ENCODE assay signal across 8 cellular contexts in genomic region chr10:24873281-24873683, GRCh38.
DNase-seq lines count a peak whose midpoint lies in the region; ATAC-seq and TF ChIP-seq lines count a peak whose summit lies in the region.

No MANE protein-coding gene starts in this region.

- no peaks in the 10 kb centered on the region for H3K36me3 ChIP-seq in cardiac muscle cell

- no peak overlapping the region for H3K4me3 ChIP-seq in cardiac muscle cell
- H3K4me3 ChIP-seq in retinal pigment epithelial cell (ENCODE audit: low read length) = no peak overlapping the region

- no peaks in the 10 kb centered on the region for H3K9me3 ChIP-seq in cardiac muscle cell (ENCODE audit: low read depth)

- TF ChIP-seq CTCF in cardiac muscle cell (IDR thresholded peaks at IDR 0.05; ENCODE audit: low read depth, low read length) = no peak
- no peak for TF ChIP-seq CTCF in retinal pigment epithelial cell (conservative IDR thresholded peaks at IDR 0.05; ENCODE audit: low read depth, low read length)

- DNase-seq in H4 (ENCODE audit: low spot score) (peak; percentile 86), UCSD-AML1 (lab: John Stamatoyannopoulos, UW; ENCODE audit: unreplicated experiment) (peak; percentile 53), cardiac muscle cell (ENCODE audit: low read depth in 1 of 2, low spot score in 1 of 2) (peak in 1 of 2 donors; percentile 97), retinal pigment epithelial cell (ENCODE audit: low read depth) (peak; percentile 87), HUDEP-2 (lab: John Stamatoyannopoulos, UW; ENCODE audit: unreplicated experiment in 76 of 76) (no peak)
- DNase-seq in central memory CD4-positive, alpha-beta T cell = no peak

- no peaks in the 10 kb centered on the region for H3K27me3 ChIP-seq in cardiac muscle cell

- peak overlapping the region; percentile 54 for H3K27ac ChIP-seq in cardiac muscle cell

- H3K4me1 ChIP-seq in cardiac muscle cell (ENCODE audit: low read depth) = peaks cover 16% of the 10 kb centered on the region

- no peak for ATAC-seq in GM21390 (IDR thresholded peaks at IDR 0.05; ENCODE audit: unreplicated experiment)
- ATAC-seq in GM18909 (IDR thresholded peaks at IDR 0.05; ENCODE audit: poor library complexity, unreplicated experiment) = no peak

Comparison
In these comparisons a context has a peak if more than half of its experiments do, and no peak if none do; other contexts are left out.
1. DNase-seq: peak in H4 (single experiment), UCSD-AML1 (single experiment) and retinal pigment epithelial cell (single experiment); none in HUDEP-2 (0 of 76) and central memory CD4-positive, alpha-beta T cell (single experiment).